In the genomic region with DNA sequence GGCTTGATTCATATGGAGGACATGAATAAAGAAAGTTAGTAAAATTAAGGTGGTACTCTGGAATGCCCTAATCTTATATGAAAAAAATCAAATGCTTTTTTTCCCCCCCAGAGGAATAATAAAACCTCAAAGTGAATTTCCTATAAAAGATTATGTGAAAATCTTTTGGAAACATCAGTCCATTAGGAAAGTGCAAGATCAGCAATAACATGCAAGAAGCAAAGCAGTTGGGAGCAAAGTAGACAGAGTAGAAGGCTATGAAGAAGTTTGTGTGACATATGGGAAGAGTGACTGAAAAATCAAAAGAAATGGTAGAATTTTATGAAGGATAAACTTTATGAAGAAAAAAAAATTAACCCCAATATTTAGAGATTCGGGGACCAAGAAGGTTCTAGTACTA, we compare ENCODE assay signal across 21 cellular contexts.
DNase-seq lines count a peak whose midpoint lies in the region; ATAC-seq, FAIRE-seq and TF ChIP-seq lines count a peak whose summit lies in the region.
"Had no signal": no experiment of that assay in that cellular context is flagged by ENCODE, and none has a peak within 500 bp of the region (broad histone marks: within the 10 kb centered on the region; RNA-seq: fewer than 3 reads in every experiment).

No MANE protein-coding gene starts in this region.

- H2BK15ac ChIP-seq in IMR-90 (ENCODE audit: low read depth, low read length) (no peak overlapping the region), H1 (ENCODE audit: low read length) (no peak overlapping the region)

- TF ChIP-seq CTCF in A549 (IDR thresholded peaks at IDR 0.05) (no peak), IMR-90 (conservative IDR thresholded peaks at IDR 0.05; ENCODE audit: low read depth, low read length) (no peak), H1 (IDR thresholded peaks at IDR 0.05; ENCODE audit: control extremely low read depth in 1 of 3, insufficient read depth in 1 of 3, low read depth in 1 of 3, low read length in 3 of 3) (no peak)

- no peaks in the 10 kb centered on the region for H3K23me2 ChIP-seq in H1 (ENCODE audit: low read depth, low read length)

- H2BK12ac ChIP-seq in H1 (ENCODE audit: low read depth, low read length) = no peak overlapping the region

- H3K27me3 ChIP-seq in IMR-90 (ENCODE audit: control insufficient read depth, insufficient read depth, low read length) (no peaks in the 10 kb centered on the region), H1 (replicated peaks in 1 of 4; ENCODE audit: control insufficient read depth in 3 of 4, extremely low read depth in 1 of 4, insufficient read depth in 3 of 4, low read length in 3 of 4) (no peaks in the 10 kb centered on the region)
- H3K27me3 ChIP-seq: BLaER1 treated with 17β-estradiol and CSF1 and Interleukin-3, amounts not matched to agents 10 nM and 100 nM had no signal

- no peak overlapping the region for H2BK20ac ChIP-seq in IMR-90 (ENCODE audit: low read depth, low read length)
- no peak overlapping the region for H2BK20ac ChIP-seq in H1 (ENCODE audit: low read length)

- H3K4ac ChIP-seq in IMR-90 (ENCODE audit: low read depth, low read length) (no peak overlapping the region), H1 (replicated peaks; ENCODE audit: insufficient read length, low read depth, low read length) (no peak overlapping the region)

- H2AK5ac ChIP-seq in IMR-90 (ENCODE audit: low read depth, low read length) (no peak overlapping the region), H1 (ENCODE audit: low read depth, low read length) (no peak overlapping the region)

- ATAC-seq in A549 (no peak), IMR-90 (ENCODE audit: low read depth) (no peak)
- ATAC-seq: CD8-positive, alpha-beta T cell; GM12878 had no signal

- no peak overlapping the region for H3K23ac ChIP-seq in IMR-90 (ENCODE audit: low read depth, low read length)
- no peak overlapping the region for H3K23ac ChIP-seq in H1 (ENCODE audit: insufficient read length)

- no peak overlapping the region for H3K9ac ChIP-seq in IMR-90 (ENCODE audit: low read depth, low read length)
- H3K9ac ChIP-seq in H1 (replicated peaks in 1 of 4; ENCODE audit: extremely low read depth in 1 of 4, low read depth in 3 of 4, low read length in 3 of 4) = no peak overlapping the region
- H3K9ac ChIP-seq: BLaER1 treated with 17β-estradiol and CSF1 and Interleukin-3, amounts not matched to agents 10 nM and 100 nM had no signal

- DNase-seq in A549 (ENCODE audit: low read depth in 1 of 2, low spot score in 1 of 2) (no peak), IMR-90 (no peak), H1 (ENCODE audit: low read depth in 1 of 2, low spot score in 2 of 2) (no peak), DMS53 treated with DMSO at 0.1 percent for 48 hours (lab: John Stamatoyannopoulos, UW; ENCODE audit: unreplicated experiment) (no peak), HEK293T (ENCODE audit: extremely low spot score) (no peak)
- DNase-seq: 8988T; AML-193; Caco-2; Calu3; CD4-positive, alpha-beta T cell; CD8-positive, alpha-beta T cell; DMS79; DND-41; EL; GDM1 had no signal

- H2BK5ac ChIP-seq in IMR-90 (ENCODE audit: low read depth, low read length, poor library complexity, severe bottlenecking) (no peak overlapping the region), H1 (ENCODE audit: low read depth, low read length) (no peak overlapping the region)

- no peak for FAIRE-seq in A549 (lab: Jason Lieb, UNC)
- no peak for FAIRE-seq in H1 (lab: Jason Lieb, UNC)
- FAIRE-seq: A204.1, GM12878, GM12892, GM18507 had no signal

- H3K4me1 ChIP-seq in A549 = no peaks in the 10 kb centered on the region
- no peaks in the 10 kb centered on the region for H3K4me1 ChIP-seq in IMR-90 (ENCODE audit: control insufficient read depth, insufficient read depth, low read length)
- H3K4me1 ChIP-seq in H1 (replicated peaks in 1 of 4; ENCODE audit: control insufficient read depth in 3 of 4, insufficient read depth in 4 of 4, low read length in 3 of 4) = no peaks in the 10 kb centered on the region
- H3K4me1 ChIP-seq: BLaER1 treated with 17β-estradiol and CSF1 and Interleukin-3, amounts not matched to agents 10 nM and 100 nM; Caco-2 had no signal

- H3K56ac ChIP-seq in IMR-90 (ENCODE audit: extremely low read depth, insufficient read depth, low read length) (no peak overlapping the region), H1 (replicated peaks; ENCODE audit: insufficient read length, low read depth, low read length) (no peak overlapping the region)

- no peak overlapping the region for H3K4me2 ChIP-seq in A549
- no peak overlapping the region for H3K4me2 ChIP-seq in IMR-90 (ENCODE audit: low read depth, low read length)
- no peak overlapping the region for H3K4me2 ChIP-seq in H1 (ENCODE audit: insufficient read depth in 1 of 2, low read depth in 2 of 2, low read length in 2 of 2)
- H3K4me2 ChIP-seq: BLaER1 treated with 17β-estradiol and CSF1 and Interleukin-3, amounts not matched to agents 10 nM and 100 nM had no signal

- H3K18ac ChIP-seq in IMR-90 (ENCODE audit: low read depth, low read length) (no peak overlapping the region), H1 (ENCODE audit: extremely low read depth, low read length) (no peak overlapping the region)

- no peak for TF ChIP-seq EP300 in A549 (IDR thresholded peaks at IDR 0.05)
- TF ChIP-seq EP300 in H1 (IDR thresholded peaks at IDR 0.05; ENCODE audit: borderline replicate concordance in 1 of 2, low read depth in 2 of 2, low read length in 2 of 2) = no peak

- POLR2A ChIA-PET in A549 (lab: Yijun Ruan, JAX) (no interaction called here), IMR-90 (lab: Charles Lee; ENCODE audit: unreplicated experiment) (no interaction called here), H1 (lab: Charles Lee; ENCODE audit: partially characterized antibody) (no interaction called here), HEK293T (lab: Yijun Ruan, JAX) (no interaction called here)

- H4K91ac ChIP-seq in IMR-90 (ENCODE audit: insufficient read depth, low read depth, low read length) = no peak overlapping the region
- H4K91ac ChIP-seq in H1 (replicated peaks; ENCODE audit: insufficient read length, low read length) = no peak overlapping the region

- H2BK120ac ChIP-seq in IMR-90 (ENCODE audit: low read depth, low read length) (no peak overlapping the region), H1 (replicated peaks; ENCODE audit: low read depth, low read length) (no peak overlapping the region)

- no peaks in the 10 kb centered on the region for H3K9me3 ChIP-seq in A549
- H3K9me3 ChIP-seq in IMR-90 (ENCODE audit: control insufficient read depth, insufficient read depth, low read length) = no peaks in the 10 kb centered on the region
- H3K9me3 ChIP-seq in H1 (ENCODE audit: insufficient read depth in 2 of 2, low read depth in 1 of 2, low read length in 1 of 2) = no peaks in the 10 kb centered on the region
- H3K9me3 ChIP-seq: BLaER1 treated with 17β-estradiol and CSF1 and Interleukin-3, amounts not matched to agents 10 nM and 100 nM; Caco-2 had no signal

- intact Hi-C loops in IMR-90 (cut with micrococcal nuclease) = no loop called here

- no peak overlapping the region for H3K4me3 ChIP-seq in A549
- H3K4me3 ChIP-seq in IMR-90 (ENCODE audit: insufficient read depth, low read depth, low read length) = no peak overlapping the region
- H3K4me3 ChIP-seq in H1 (ENCODE audit: extremely low read depth in 1 of 4, insufficient read depth in 2 of 4, low read depth in 3 of 4, low read length in 4 of 4) = no peak overlapping the region
- H3K4me3 ChIP-seq: BLaER1 treated with 17β-estradiol and CSF1 and Interleukin-3, amounts not matched to agents 10 nM and 100 nM; GM12878 had no signal

- no peak overlapping the region for H3K27ac ChIP-seq in A549
- H3K27ac ChIP-seq in IMR-90 (ENCODE audit: insufficient read depth, low read length) = no peak overlapping the region
- H3K27ac ChIP-seq in H1 (ENCODE audit: low read depth, low read length) = no peak overlapping the region
- H3K27ac ChIP-seq: BLaER1 treated with 17β-estradiol and CSF1 and Interleukin-3, amounts not matched to agents 10 nM and 100 nM; C4-2B had no signal

- CTCF ChIA-PET in A549 (lab: Yijun Ruan, JAX) (no interaction called here), IMR-90 (lab: Yijun Ruan, JAX) (no interaction called here), H1 (lab: Charles Lee; ENCODE audit: partially characterized antibody) (no interaction called here), HEK293T (lab: Yijun Ruan, JAX) (interaction anchor here (0.7 kb wide), 1 partner anchor 1607 kb away, joined by 4 read pairs; no protein-coding TSS in a partner anchor)

- no peak overlapping the region for H2AK9ac ChIP-seq in IMR-90 (replicated peaks; ENCODE audit: low read depth, low read length, poor library complexity)

- WGBS in A549 (ENCODE audit: missing lambda C conversion rate) = 3% methylated on average over 1 of the region's 1 CpG
- WGBS in IMR-90 (ENCODE audit: extremely low coverage in 2 of 2, insufficient read length in 1 of 2), 2 experiments = no CpG with 5 or more reads among the region's 1 CpG
- WGBS in H1 (ENCODE audit: extremely low coverage in 1 of 2, insufficient coverage in 1 of 2, insufficient read length in 1 of 2, insufficient replicate concordance in 2 of 2, low coverage in 1 of 2, low lambda C conversion rate in 2 of 2, missing lambda C conversion rate in 1 of 2), 2 experiments = 94% methylated on average over 1 of the region's 1 CpG; no CpG with 5 or more reads in 1 of the 2 experiments

- H4K5ac ChIP-seq in IMR-90 (ENCODE audit: low read depth, low read length) (no peak overlapping the region), H1 (ENCODE audit: insufficient read length, low read depth, low read length) (no peak overlapping the region)

- TF ChIP-seq RAD21 in A549 (conservative IDR thresholded peaks at IDR 0.05 in 1 of 2, IDR thresholded peaks at IDR 0.05 in 1 of 2) = no peak
- no peak for TF ChIP-seq RAD21 in IMR-90 (IDR thresholded peaks at IDR 0.05; ENCODE audit: low read length)
- no peak for TF ChIP-seq RAD21 in H1 (IDR thresholded peaks at IDR 0.05 in 1 of 2, conservative IDR thresholded peaks at IDR 0.05 in 1 of 2; ENCODE audit: low read depth in 2 of 2, low read length in 2 of 2)

- dilution Hi-C loops in IMR-90 (cut with HindIII; ENCODE audit: low sequenced_read_pairs, unreplicated experiment) = no loop called here

- TF ChIP-seq POLR2A in A549 (IDR thresholded peaks at IDR 0.05; ENCODE audit: low read length) (no peak), IMR-90 (IDR thresholded peaks at IDR 0.05; ENCODE audit: low read depth, low read length) (no peak), H1 (IDR thresholded peaks at IDR 0.05; ENCODE audit: control extremely low read depth in 1 of 2, low read depth in 2 of 2, low read length in 2 of 2) (no peak)

- no TSS peak for BruUV-seq in IMR-90 (replicated peaks; lab: Mats Ljungman, UMichigan)

- H4K8ac ChIP-seq in IMR-90 (ENCODE audit: low read depth in 2 of 2, low read length in 2 of 2) (no peak overlapping the region), H1 (ENCODE audit: extremely low read depth, insufficient read depth, low read length) (no peak overlapping the region)

- H3K79me2 ChIP-seq in H1 (ENCODE audit: control insufficient read depth in 1 of 2, insufficient read depth in 2 of 2, low read length in 2 of 2) = no peaks in the 10 kb centered on the region

- in situ Hi-C loops in IMR-90 (cut with MboI; ENCODE audit: low sequenced_read_pairs) = no loop called here

- H4K20me1 ChIP-seq in IMR-90 (ENCODE audit: insufficient read depth, low read length) (no peaks in the 10 kb centered on the region), H1 (replicated peaks in 1 of 2; ENCODE audit: control insufficient read depth in 1 of 2, insufficient read depth in 2 of 2, low read length in 2 of 2) (no peaks in the 10 kb centered on the region)
- H4K20me1 ChIP-seq: BLaER1 treated with 17β-estradiol and CSF1 and Interleukin-3, amounts not matched to agents 10 nM and 100 nM had no signal

- H3K36me3 ChIP-seq in IMR-90 (ENCODE audit: control insufficient read depth, insufficient read depth, low read length) = no peaks in the 10 kb centered on the region
- no peaks in the 10 kb centered on the region for H3K36me3 ChIP-seq in H1 (ENCODE audit: control insufficient read depth in 2 of 4, insufficient read depth in 4 of 4, low read length in 3 of 4)
- H3K36me3 ChIP-seq: BLaER1 treated with 17β-estradiol and CSF1 and Interleukin-3, amounts not matched to agents 10 nM and 100 nM had no signal

- no peaks in the 10 kb centered on the region for H3K9me1 ChIP-seq in IMR-90 (ENCODE audit: insufficient read depth, low read length)

- H3K79me1 ChIP-seq in IMR-90 (ENCODE audit: low read depth in 1 of 2, low read length in 2 of 2) = no peaks in the 10 kb centered on the region
- no peaks in the 10 kb centered on the region for H3K79me1 ChIP-seq in H1 (ENCODE audit: low read depth, low read length)

- H2AFZ ChIP-seq in IMR-90 (replicated peaks; ENCODE audit: low read length, poor library complexity) (no peak overlapping the region), H1 (ENCODE audit: low read length) (no peak overlapping the region)

- H3K14ac ChIP-seq in IMR-90 (replicated peaks; ENCODE audit: low read depth, low read length) (no peak overlapping the region), H1 (ENCODE audit: insufficient read length) (no peak overlapping the region)
